17 cellular contexts compared by ENCODE assay signal in genomic region chr16:61829631-61830030, GRCh38.
"Had no signal": no experiment of that assay in that cellular context is flagged by ENCODE, and none has a peak within 500 bp of the region (broad histone marks: within the 10 kb centered on the region; RNA-seq: fewer than 3 reads in every experiment).

No MANE protein-coding gene starts in this region.

- H3K36me3 ChIP-seq: gastrocnemius medialis, neutrophil, tibial artery had no signal

- H3K79me2 ChIP-seq: hepatocyte had no signal

- H3K4me1 ChIP-seq: gastrocnemius medialis had no signal

- DNase-seq: activated CD4-positive, alpha-beta T cell treated with anti-CD3 and anti-CD28 coated beads, Interleukin-2, amount 50 U/mL, for 48 hours; activated CD4-positive, CD25-positive, alpha-beta regulatory T cell treated with anti-CD3 and anti-CD28 coated beads, Interleukin-2, amount 50 U/mL, for 72 hours; activated gamma-delta T cell; activated T-cell treated with anti-CD3 and anti-CD28 coated beads, Interleukin-2, amount 50 U/mL, for 48 hours; gastrocnemius medialis; kidney; left ventricle myocardium superior; naive B cell; posterior cingulate gyrus; right cardiac atrium; T-helper 9 cell; tibial artery had no signal

- H3K27me3 Mint-ChIP-seq: activated naive CD8-positive, alpha-beta T cell; naive B cell had no signal

- H3K4me2 ChIP-seq: hepatocyte had no signal

- H3K36me3 Mint-ChIP-seq: activated naive CD8-positive, alpha-beta T cell; mesothelial cell of epicardium; naive B cell; stimulated activated effector memory CD8-positive, alpha-beta T cell treated with anti-CD3 and anti-CD28 coated beads, Interleukin-12 subunit alpha, Interleukin-12 subunit beta, amount 100 ng/mL, for 72 hours had no signal

- H3K4me3 Mint-ChIP-seq: activated naive CD8-positive, alpha-beta T cell; mesothelial cell of epicardium; naive B cell; stimulated activated effector memory CD8-positive, alpha-beta T cell treated with anti-CD3 and anti-CD28 coated beads, Interleukin-12 subunit alpha, Interleukin-12 subunit beta, amount 100 ng/mL, for 72 hours had no signal

- H3K9me3 ChIP-seq: gastrocnemius medialis, neutrophil, tibial artery had no signal

- H3K4me3 ChIP-seq: gastrocnemius medialis, hepatocyte, tibial artery had no signal

- H2AFZ ChIP-seq: hepatocyte had no signal

- H3K27ac Mint-ChIP-seq: activated naive CD8-positive, alpha-beta T cell; naive B cell; stimulated activated effector memory CD8-positive, alpha-beta T cell treated with anti-CD3 and anti-CD28 coated beads, Interleukin-12 subunit alpha, Interleukin-12 subunit beta, amount 100 ng/mL, for 72 hours had no signal

- H3K27me3 ChIP-seq: gastrocnemius medialis, hepatocyte, neutrophil, tibial artery had no signal

- H3K4me1 Mint-ChIP-seq: naive B cell; stimulated activated effector memory CD8-positive, alpha-beta T cell treated with anti-CD3 and anti-CD28 coated beads, Interleukin-12 subunit alpha, Interleukin-12 subunit beta, amount 100 ng/mL, for 72 hours had no signal

- H3K27ac ChIP-seq: gastrocnemius medialis, hepatocyte, neutrophil, tibial artery had no signal

- ATAC-seq: gastrocnemius medialis; left ventricle myocardium superior; right cardiac atrium; stimulated activated effector memory CD8-positive, alpha-beta T cell treated with anti-CD3 and anti-CD28 coated beads, Interleukin-12 subunit alpha, Interleukin-12 subunit beta, amount 100 ng/mL, for 72 hours had no signal
